Comparison of ENCODE assay signal across 8 cellular contexts in the genomic region with DNA sequence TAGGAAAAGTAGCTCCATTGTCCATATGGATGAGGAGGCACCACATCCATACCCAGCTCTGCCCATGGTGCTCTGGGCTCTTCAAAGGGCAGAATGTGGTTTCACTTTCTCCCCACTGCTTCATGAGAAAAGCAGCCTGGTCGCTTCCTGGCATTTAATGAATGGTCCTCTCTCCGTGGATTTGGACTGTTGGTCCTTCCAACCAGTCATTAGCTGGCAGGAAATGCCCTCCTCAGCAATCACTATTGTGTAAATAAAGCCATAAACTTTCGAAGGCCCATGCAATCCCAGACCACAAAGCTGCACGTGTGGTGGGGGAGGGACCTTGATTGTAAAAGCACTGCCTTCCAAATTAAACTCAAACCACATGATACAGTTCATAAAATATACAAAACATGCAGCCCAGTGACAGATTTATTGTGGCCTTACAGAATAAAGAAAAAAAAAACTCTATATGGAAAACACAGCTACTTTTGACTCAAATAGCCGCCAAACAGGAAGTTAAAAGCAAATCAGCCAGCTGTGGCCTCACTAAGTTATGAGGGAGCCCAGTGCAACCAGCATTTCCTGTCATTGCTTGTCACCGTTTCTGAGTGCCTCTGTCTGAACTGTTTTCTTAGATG. TPM values are rescaled to one million over a fixed set of nuclear protein-coding genes. Genes with fewer than 3 reads are reported as not detected.
DNase-seq lines count a peak whose midpoint lies in the region; ATAC-seq, FAIRE-seq and TF ChIP-seq lines count a peak whose summit lies in the region.

No MANE protein-coding gene starts in this region.

- TF ChIP-seq POLR2A in erythroblast (IDR thresholded peaks at IDR 0.05; ENCODE audit: low read length) = no peak

- H3K27ac ChIP-seq in osteoblast (ENCODE audit: low read depth, low read length) = no peak overlapping the region

- CTCF ChIA-PET in AG04449 (lab: Yijun Ruan, JAX) = interaction anchor here (0.9 to 1.9 kb wide), 2 partner anchors 16 to 188 kb away, joined by 3 to 5 read pairs; no protein-coding TSS in a partner anchor

- no peak for DNase-seq in AG04449 (ENCODE audit: low read depth, low spot score)
- no peak for DNase-seq in GM18507 (ENCODE audit: extremely low spot score, insufficient read length, low read depth)
- DNase-seq in NCI-H2029 treated with DMSO at 0.1 percent for 48 hours (lab: John Stamatoyannopoulos, UW) = peak; percentile 62
- peak; percentile 4 to 15 for DNase-seq in activated CD4-positive, alpha-beta T cell treated with anti-CD3 and anti-CD28 coated beads, Interleukin-2, amount 50 U/mL, for 4 hours
- peak; percentile 44 to 53 for DNase-seq in erythroblast (lab: John Stamatoyannopoulos, UW)
- DNase-seq in osteoblast (ENCODE audit: insufficient read length, low spot score, missing footprints) = peak; percentile 46
- DNase-seq in NCI-H1694 treated with DMSO at 0.1 percent for 48 hours (lab: John Stamatoyannopoulos, UW) = no peak

- peak; percentile 89 for FAIRE-seq in GM18507 (lab: Jason Lieb, UNC)

- TF ChIP-seq CTCF in AG04449 (IDR thresholded peaks at IDR 0.05; ENCODE audit: insufficient read depth, low read length, missing control alignments) (no peak), osteoblast (IDR thresholded peaks at IDR 0.05; ENCODE audit: extremely low read depth, low read depth, low read length) (no peak)

- peak; percentile 87 for ATAC-seq in HG02870 (IDR thresholded peaks at IDR 0.05; ENCODE audit: unreplicated experiment)

- no peaks in the 10 kb centered on the region for H3K4me1 ChIP-seq in osteoblast (ENCODE audit: insufficient read depth, low read length)

- H3K4me2 ChIP-seq in osteoblast (ENCODE audit: insufficient read depth, low read length) = peak overlapping the region; percentile 77

- peak overlapping the region; percentile 76 for H2AFZ ChIP-seq in osteoblast (ENCODE audit: low read length)

- H3K27me3 ChIP-seq in osteoblast (ENCODE audit: insufficient read depth, low read length) = peaks cover 2% of the 10 kb centered on the region

- no peaks in the 10 kb centered on the region for H3K9me3 ChIP-seq in osteoblast (ENCODE audit: low read depth, low read length)

- peak overlapping the region; percentile 26 for H3K4me3 ChIP-seq in AG04449 (ENCODE audit: low read depth, low read length)
- peak overlapping the region; percentile 53 for H3K4me3 ChIP-seq in osteoblast (ENCODE audit: insufficient read depth, low read length)

- no peaks in the 10 kb centered on the region for H3K79me2 ChIP-seq in osteoblast (ENCODE audit: insufficient read depth, low read length)

- H3K36me3 ChIP-seq in osteoblast (ENCODE audit: insufficient read depth, low read length) = no peaks in the 10 kb centered on the region

- POLR2A ChIA-PET in AG04449 (lab: Yijun Ruan, JAX) = no interaction called here

- H4K20me1 ChIP-seq in osteoblast (ENCODE audit: insufficient read depth, low read length) = no peaks in the 10 kb centered on the region

RNA-seq across cellular contexts. Expression of a gene that starts 8.1 kb away (rescaled TPM):
- 1.8 and 2.9 TPM in 2 replicates for total RNA-seq in osteoblast

Comparison
In these comparisons a context has a peak if more than half of its experiments do, and no peak if none do; other contexts are left out.
1. DNase-seq: peak in NCI-H2029 treated with DMSO at 0.1 percent for 48 hours (single experiment), activated CD4-positive, alpha-beta T cell treated with anti-CD3 and anti-CD28 coated beads, Interleukin-2, amount 50 U/mL, for 4 hours (2 of 2), erythroblast (2 of 2) and osteoblast (single experiment); none in AG04449 (single experiment), GM18507 (single experiment) and NCI-H1694 treated with DMSO at 0.1 percent for 48 hours (single experiment).